Comparison of ENCODE assay signal across 11 cellular contexts in genomic region chr3:41345788-41346187, GRCh38.
"Had no signal": no experiment of that assay in that cellular context is flagged by ENCODE, and none has a peak within 500 bp of the region (broad histone marks: within the 10 kb centered on the region; RNA-seq: fewer than 3 reads in every experiment).

No MANE protein-coding gene starts in this region.

- H3K36me3 ChIP-seq: HAP-1 had no signal

- ATAC-seq: GM23338, HCT116 had no signal

- H3K9me3 ChIP-seq: HAP-1 had no signal

- DNase-seq: GM23248, GOT3, H7, H9, HCEC 1CT, HFFc6 had no signal

- H3K27ac ChIP-seq: GM23248 had no signal

- H3K9ac ChIP-seq: GM23248 had no signal

- H3K4me1 ChIP-seq: HAP-1 had no signal

- H3K4me3 ChIP-seq: GM23248, GM23338, HAP-1 had no signal

- FAIRE-seq: H1, H54 had no signal

- H2AFZ ChIP-seq: GM23248, GM23338 had no signal

- H3K4me2 ChIP-seq: GM23338 had no signal
